1 cellular context compared by ENCODE assay signal in the genomic region with DNA sequence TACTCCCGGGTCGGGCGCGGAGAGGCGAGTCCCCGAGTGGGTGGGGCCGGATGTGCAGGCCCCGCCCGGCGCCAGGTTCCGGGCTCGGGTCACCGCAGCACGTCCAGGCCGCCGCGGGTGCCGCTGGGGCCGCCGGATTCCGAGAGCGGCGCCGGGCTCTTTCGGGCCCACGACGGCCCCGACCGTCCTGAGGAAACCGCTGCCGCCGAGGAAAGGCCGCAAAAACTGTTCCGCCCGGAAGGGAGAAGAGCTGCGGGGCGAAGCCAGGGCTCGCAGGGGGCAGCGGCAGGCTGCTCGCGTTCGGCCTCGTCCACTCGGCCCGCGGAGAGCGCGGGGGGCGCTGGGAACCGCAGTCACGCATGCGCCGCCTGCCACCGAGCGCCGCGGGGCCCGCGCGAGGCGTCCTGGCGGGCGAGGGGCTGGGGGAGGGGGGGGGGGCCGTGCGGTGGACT.
TF ChIP-seq lines count a peak whose summit lies in the region.

A gene (minus strand): TSS at position 342 of the 452 bp plus-strand sequence. CDS start 718 bp downstream, outside the sequence.

TF ChIP-seq in K562, 482 proteins besides CTCF, POLR2A, EP300 and RAD21 (continued from another document and continues in another):
- TF ChIP-seq ZNF354B (CRISPR knock-in tag; IDR thresholded peaks at IDR 0.05): 0 out of 2 replicates have a peak, but pooled peaks have one; percentile 13
- TF ChIP-seq MEIS2 (IDR thresholded peaks at IDR 0.05; ENCODE audit: partially characterized antibody): peak; percentile 53
- 0 out of 2 replicates have a peak, but pooled peaks have one; percentile 12 for TF ChIP-seq ZKSCAN1 (IDR thresholded peaks at IDR 0.05; ENCODE audit: low read depth, low read length)
- TF ChIP-seq YY1 (IDR thresholded peaks at IDR 0.05; ENCODE audit: borderline replicate concordance in 1 of 3, control insufficient read depth in 1 of 3, extremely low read depth in 1 of 3, insufficient read depth in 3 of 3, insufficient read length in 1 of 3, insufficient replicate concordance in 2 of 3, low read depth in 1 of 3, low read length in 2 of 3): peak in 2 of 3 experiments; percentile 7 to 41
- TF ChIP-seq, protein P1, sequence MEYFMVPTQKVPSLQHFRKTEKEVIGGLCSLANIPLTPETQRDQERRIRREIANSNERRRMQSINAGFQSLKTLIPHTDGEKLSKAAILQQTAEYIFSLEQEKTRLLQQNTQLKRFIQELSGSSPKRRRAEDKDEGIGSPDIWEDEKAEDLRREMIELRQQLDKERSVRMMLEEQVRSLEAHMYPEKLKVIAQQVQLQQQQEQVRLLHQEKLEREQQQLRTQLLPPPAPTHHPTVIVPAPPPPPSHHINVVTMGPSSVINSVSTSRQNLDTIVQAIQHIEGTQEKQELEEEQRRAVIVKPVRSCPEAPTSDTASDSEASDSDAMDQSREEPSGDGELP (CRISPR knock-in tag; IDR thresholded peaks at IDR 0.05; ENCODE audit: borderline replicate concordance): peak; percentile 52; the same call in 1 of the 2 replicates
- TF ChIP-seq SMAD1 (IDR thresholded peaks at IDR 0.05; ENCODE audit: low read depth, low read length, partially characterized antibody): peak; percentile 50
- TF ChIP-seq, protein P2, sequence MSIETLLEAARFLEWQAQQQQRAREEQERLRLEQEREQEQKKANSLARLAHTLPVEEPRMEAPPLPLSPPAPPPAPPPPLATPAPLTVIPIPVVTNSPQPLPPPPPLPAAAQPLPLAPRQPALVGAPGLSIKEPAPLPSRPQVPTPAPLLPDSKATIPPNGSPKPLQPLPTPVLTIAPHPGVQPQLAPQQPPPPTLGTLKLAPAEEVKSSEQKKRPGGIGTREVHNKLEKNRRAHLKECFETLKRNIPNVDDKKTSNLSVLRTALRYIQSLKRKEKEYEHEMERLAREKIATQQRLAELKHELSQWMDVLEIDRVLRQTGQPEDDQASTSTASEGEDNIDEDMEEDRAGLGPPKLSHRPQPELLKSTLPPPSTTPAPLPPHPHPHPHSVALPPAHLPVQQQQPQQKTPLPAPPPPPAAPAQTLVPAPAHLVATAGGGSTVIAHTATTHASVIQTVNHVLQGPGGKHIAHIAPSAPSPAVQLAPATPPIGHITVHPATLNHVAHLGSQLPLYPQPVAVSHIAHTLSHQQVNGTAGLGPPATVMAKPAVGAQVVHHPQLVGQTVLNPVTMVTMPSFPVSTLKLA (conservative IDR thresholded peaks at IDR 0.05): peak in 1 of 2 experiments; percentile 9; a peak in 2 of 4 replicates
- TF ChIP-seq, protein P3, sequence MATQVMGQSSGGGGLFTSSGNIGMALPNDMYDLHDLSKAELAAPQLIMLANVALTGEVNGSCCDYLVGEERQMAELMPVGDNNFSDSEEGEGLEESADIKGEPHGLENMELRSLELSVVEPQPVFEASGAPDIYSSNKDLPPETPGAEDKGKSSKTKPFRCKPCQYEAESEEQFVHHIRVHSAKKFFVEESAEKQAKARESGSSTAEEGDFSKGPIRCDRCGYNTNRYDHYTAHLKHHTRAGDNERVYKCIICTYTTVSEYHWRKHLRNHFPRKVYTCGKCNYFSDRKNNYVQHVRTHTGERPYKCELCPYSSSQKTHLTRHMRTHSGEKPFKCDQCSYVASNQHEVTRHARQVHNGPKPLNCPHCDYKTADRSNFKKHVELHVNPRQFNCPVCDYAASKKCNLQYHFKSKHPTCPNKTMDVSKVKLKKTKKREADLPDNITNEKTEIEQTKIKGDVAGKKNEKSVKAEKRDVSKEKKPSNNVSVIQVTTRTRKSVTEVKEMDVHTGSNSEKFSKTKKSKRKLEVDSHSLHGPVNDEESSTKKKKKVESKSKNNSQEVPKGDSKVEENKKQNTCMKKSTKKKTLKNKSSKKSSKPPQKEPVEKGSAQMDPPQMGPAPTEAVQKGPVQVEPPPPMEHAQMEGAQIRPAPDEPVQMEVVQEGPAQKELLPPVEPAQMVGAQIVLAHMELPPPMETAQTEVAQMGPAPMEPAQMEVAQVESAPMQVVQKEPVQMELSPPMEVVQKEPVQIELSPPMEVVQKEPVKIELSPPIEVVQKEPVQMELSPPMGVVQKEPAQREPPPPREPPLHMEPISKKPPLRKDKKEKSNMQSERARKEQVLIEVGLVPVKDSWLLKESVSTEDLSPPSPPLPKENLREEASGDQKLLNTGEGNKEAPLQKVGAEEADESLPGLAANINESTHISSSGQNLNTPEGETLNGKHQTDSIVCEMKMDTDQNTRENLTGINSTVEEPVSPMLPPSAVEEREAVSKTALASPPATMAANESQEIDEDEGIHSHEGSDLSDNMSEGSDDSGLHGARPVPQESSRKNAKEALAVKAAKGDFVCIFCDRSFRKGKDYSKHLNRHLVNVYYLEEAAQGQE (CRISPR knock-in tag; IDR thresholded peaks at IDR 0.05; ENCODE audit: low read depth): peak; percentile 83; the same call in 1 of the 2 replicates
- peak; percentile 81 for TF ChIP-seq PML (IDR thresholded peaks at IDR 0.05; ENCODE audit: low read length)
- TF ChIP-seq NFIC (IDR thresholded peaks at IDR 0.05): peak; percentile 46; the same call in 1 of the 2 replicates
- 0 out of 2 replicates have a peak, but pooled peaks have one; percentile 69 for TF ChIP-seq ZNF57 (CRISPR knock-in tag; IDR thresholded peaks at IDR 0.05)
- TF ChIP-seq HCFC1 (IDR thresholded peaks at IDR 0.05; ENCODE audit: low read depth, low read length): peak; percentile 57; the same call in 1 of the 2 replicates
- no peak for TF ChIP-seq ZFP1 (CRISPR knock-in tag; IDR thresholded peaks at IDR 0.05)
- TF ChIP-seq ELF1 (tag; IDR thresholded peaks at IDR 0.05): peak; percentile 82
- no peak for TF ChIP-seq BRD4 (IDR thresholded peaks at IDR 0.05)
- TF ChIP-seq ZNF431 (CRISPR knock-in tag; IDR thresholded peaks at IDR 0.05): 0 out of 2 replicates have a peak, but pooled peaks have one; percentile 65
- TF ChIP-seq ILK (tag; IDR thresholded peaks at IDR 0.05; ENCODE audit: borderline replicate concordance, low read depth): no peak
- peak; percentile 61; the same call in 1 of the 2 replicates for TF ChIP-seq HNRNPL (IDR thresholded peaks at IDR 0.05; ENCODE audit: low read depth, low read length)
- TF ChIP-seq, protein P4, sequence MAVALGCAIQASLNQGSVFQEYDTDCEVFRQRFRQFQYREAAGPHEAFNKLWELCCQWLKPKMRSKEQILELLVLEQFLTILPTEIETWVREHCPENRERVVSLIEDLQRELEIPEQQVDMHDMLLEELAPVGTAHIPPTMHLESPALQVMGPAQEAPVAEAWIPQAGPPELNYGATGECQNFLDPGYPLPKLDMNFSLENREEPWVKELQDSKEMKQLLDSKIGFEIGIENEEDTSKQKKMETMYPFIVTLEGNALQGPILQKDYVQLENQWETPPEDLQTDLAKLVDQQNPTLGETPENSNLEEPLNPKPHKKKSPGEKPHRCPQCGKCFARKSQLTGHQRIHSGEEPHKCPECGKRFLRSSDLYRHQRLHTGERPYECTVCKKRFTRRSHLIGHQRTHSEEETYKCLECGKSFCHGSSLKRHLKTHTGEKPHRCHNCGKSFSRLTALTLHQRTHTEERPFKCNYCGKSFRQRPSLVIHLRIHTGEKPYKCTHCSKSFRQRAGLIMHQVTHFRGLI (CRISPR knock-in tag; IDR thresholded peaks at IDR 0.05): no peak
- TF ChIP-seq, protein P5, sequence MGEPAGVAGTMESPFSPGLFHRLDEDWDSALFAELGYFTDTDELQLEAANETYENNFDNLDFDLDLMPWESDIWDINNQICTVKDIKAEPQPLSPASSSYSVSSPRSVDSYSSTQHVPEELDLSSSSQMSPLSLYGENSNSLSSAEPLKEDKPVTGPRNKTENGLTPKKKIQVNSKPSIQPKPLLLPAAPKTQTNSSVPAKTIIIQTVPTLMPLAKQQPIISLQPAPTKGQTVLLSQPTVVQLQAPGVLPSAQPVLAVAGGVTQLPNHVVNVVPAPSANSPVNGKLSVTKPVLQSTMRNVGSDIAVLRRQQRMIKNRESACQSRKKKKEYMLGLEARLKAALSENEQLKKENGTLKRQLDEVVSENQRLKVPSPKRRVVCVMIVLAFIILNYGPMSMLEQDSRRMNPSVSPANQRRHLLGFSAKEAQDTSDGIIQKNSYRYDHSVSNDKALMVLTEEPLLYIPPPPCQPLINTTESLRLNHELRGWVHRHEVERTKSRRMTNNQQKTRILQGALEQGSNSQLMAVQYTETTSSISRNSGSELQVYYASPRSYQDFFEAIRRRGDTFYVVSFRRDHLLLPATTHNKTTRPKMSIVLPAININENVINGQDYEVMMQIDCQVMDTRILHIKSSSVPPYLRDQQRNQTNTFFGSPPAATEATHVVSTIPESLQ (CRISPR knock-in tag; IDR thresholded peaks at IDR 0.05): no peak
- no peak for TF ChIP-seq ZNF551 (CRISPR knock-in tag; IDR thresholded peaks at IDR 0.05)
- TF ChIP-seq MYBL2 (IDR thresholded peaks at IDR 0.05; ENCODE audit: low read depth): no peak
- TF ChIP-seq MYBL2 (CRISPR knock-in tag; IDR thresholded peaks at IDR 0.05; ENCODE audit: borderline replicate concordance): no peak
- TF ChIP-seq ATF7 (IDR thresholded peaks at IDR 0.05): peak; percentile 72
- peak; percentile 34 for TF ChIP-seq FIP1L1 (IDR thresholded peaks at IDR 0.05; ENCODE audit: low read depth, low read length, poor library complexity, severe bottlenecking)
- TF ChIP-seq NRF1 (conservative IDR thresholded peaks at IDR 0.05 in 1 of 2, IDR thresholded peaks at IDR 0.05 in 1 of 2): peak; percentile 91
- peak; percentile 94 for TF ChIP-seq SUPT5H (IDR thresholded peaks at IDR 0.05)
- TF ChIP-seq HMGN3 (IDR thresholded peaks at IDR 0.05; ENCODE audit: borderline replicate concordance, extremely low read depth, insufficient read length, low read depth, low read length): peak; percentile 77
- peak; percentile 63; the same call in 1 of the 2 replicates for TF ChIP-seq ZNF41 (CRISPR knock-in tag; conservative IDR thresholded peaks at IDR 0.05)
- TF ChIP-seq, protein P6, sequence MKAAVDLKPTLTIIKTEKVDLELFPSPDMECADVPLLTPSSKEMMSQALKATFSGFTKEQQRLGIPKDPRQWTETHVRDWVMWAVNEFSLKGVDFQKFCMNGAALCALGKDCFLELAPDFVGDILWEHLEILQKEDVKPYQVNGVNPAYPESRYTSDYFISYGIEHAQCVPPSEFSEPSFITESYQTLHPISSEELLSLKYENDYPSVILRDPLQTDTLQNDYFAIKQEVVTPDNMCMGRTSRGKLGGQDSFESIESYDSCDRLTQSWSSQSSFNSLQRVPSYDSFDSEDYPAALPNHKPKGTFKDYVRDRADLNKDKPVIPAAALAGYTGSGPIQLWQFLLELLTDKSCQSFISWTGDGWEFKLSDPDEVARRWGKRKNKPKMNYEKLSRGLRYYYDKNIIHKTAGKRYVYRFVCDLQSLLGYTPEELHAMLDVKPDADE (conservative IDR thresholded peaks at IDR 0.05; ENCODE audit: control insufficient read depth, low read depth, low read length): peak; percentile 51; the same call in 1 of the 2 replicates
- no peak for TF ChIP-seq ARHGAP35 (IDR thresholded peaks at IDR 0.05; ENCODE audit: partially characterized antibody)
- peak; percentile 84 for TF ChIP-seq MYC (IDR thresholded peaks at IDR 0.05; ENCODE audit: low read depth, low read length)
- no peak for TF ChIP-seq MYC (CRISPR knock-in tag; IDR thresholded peaks at IDR 0.05; ENCODE audit: borderline replicate concordance, low read depth)
- TF ChIP-seq KAT7 (CRISPR knock-in tag; IDR thresholded peaks at IDR 0.05; ENCODE audit: borderline replicate concordance): 0 out of 2 replicates have a peak, but pooled peaks have one; percentile 12
- TF ChIP-seq, protein P7, sequence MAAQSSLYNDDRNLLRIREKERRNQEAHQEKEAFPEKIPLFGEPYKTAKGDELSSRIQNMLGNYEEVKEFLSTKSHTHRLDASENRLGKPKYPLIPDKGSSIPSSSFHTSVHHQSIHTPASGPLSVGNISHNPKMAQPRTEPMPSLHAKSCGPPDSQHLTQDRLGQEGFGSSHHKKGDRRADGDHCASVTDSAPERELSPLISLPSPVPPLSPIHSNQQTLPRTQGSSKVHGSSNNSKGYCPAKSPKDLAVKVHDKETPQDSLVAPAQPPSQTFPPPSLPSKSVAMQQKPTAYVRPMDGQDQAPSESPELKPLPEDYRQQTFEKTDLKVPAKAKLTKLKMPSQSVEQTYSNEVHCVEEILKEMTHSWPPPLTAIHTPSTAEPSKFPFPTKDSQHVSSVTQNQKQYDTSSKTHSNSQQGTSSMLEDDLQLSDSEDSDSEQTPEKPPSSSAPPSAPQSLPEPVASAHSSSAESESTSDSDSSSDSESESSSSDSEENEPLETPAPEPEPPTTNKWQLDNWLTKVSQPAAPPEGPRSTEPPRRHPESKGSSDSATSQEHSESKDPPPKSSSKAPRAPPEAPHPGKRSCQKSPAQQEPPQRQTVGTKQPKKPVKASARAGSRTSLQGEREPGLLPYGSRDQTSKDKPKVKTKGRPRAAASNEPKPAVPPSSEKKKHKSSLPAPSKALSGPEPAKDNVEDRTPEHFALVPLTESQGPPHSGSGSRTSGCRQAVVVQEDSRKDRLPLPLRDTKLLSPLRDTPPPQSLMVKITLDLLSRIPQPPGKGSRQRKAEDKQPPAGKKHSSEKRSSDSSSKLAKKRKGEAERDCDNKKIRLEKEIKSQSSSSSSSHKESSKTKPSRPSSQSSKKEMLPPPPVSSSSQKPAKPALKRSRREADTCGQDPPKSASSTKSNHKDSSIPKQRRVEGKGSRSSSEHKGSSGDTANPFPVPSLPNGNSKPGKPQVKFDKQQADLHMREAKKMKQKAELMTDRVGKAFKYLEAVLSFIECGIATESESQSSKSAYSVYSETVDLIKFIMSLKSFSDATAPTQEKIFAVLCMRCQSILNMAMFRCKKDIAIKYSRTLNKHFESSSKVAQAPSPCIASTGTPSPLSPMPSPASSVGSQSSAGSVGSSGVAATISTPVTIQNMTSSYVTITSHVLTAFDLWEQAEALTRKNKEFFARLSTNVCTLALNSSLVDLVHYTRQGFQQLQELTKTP (IDR thresholded peaks at IDR 0.05; ENCODE audit: low read depth in 1 of 2, partially characterized antibody in 2 of 2): peak in 1 of 2 experiments; percentile 65
- TF ChIP-seq, protein P8, sequence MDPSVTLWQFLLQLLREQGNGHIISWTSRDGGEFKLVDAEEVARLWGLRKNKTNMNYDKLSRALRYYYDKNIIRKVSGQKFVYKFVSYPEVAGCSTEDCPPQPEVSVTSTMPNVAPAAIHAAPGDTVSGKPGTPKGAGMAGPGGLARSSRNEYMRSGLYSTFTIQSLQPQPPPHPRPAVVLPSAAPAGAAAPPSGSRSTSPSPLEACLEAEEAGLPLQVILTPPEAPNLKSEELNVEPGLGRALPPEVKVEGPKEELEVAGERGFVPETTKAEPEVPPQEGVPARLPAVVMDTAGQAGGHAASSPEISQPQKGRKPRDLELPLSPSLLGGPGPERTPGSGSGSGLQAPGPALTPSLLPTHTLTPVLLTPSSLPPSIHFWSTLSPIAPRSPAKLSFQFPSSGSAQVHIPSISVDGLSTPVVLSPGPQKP (CRISPR knock-in tag; IDR thresholded peaks at IDR 0.05): no peak
- TF ChIP-seq, protein P9, sequence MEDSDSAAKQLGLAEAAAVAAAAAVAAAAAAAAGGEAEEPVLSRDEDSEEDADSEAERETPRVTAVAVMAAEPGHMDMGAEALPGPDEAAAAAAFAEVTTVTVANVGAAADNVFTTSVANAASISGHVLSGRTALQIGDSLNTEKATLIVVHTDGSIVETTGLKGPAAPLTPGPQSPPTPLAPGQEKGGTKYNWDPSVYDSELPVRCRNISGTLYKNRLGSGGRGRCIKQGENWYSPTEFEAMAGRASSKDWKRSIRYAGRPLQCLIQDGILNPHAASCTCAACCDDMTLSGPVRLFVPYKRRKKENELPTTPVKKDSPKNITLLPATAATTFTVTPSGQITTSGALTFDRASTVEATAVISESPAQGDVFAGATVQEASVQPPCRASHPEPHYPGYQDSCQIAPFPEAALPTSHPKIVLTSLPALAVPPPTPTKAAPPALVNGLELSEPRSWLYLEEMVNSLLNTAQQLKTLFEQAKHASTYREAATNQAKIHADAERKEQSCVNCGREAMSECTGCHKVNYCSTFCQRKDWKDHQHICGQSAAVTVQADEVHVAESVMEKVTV (CRISPR knock-in tag; IDR thresholded peaks at IDR 0.05): peak; percentile 70
